ENCODE assay signal across 8 cellular contexts in the genomic region with DNA sequence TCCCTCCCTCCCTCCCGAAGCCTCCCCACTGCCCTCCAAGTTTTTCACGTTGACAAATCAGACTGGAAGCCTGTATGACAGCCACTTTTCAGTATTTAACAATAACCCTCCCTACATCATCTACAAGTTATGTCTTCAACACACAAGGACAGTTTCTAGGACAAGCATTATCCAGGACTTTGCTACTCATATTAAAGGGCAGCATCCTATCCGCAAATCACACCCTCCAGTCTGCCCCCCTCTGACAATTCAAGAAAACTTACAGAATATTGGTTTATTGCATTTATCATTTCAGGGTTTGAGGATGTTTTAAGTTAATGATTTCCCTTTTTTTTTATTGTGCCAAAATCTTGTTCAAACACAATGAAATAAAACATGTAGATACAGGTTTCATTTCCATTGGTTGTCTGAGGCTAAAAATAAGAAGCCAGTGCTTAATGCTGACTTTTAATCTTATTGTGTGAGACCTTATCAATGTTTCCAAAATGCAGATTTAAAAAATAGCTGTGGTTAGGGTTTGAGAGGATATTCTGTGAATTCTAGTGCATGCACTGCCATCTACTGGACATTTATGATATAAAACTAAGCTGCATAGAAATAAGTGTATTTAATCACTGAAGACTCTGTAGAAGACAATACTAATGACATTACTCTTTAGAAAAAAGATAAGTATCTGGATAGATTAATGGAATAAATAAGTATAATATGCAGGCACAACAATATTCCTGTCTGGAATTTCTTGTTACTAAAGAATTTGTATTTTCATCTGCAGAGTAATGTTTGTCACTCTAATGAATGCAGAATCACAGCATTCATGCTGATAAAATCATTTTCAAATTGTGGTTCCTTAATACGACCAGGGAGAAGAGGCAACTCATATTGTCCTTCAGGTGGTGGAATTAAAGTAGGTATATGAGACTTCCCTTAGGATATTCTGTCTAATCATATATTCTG.
A peak's percentile ranks its signal among the peaks of the same experiment; 100 is the strongest.
DNase-seq lines count a peak whose midpoint lies in the region; ATAC-seq and TF ChIP-seq lines count a peak whose summit lies in the region.

No MANE protein-coding gene starts in this region.

- H3K27ac Mint-ChIP-seq in T-helper 1 cell treated with Interleukin-12 subunit alpha and Interleukin-12 subunit beta and Interleukin-4 antibody, amounts not matched to agents 30 μg/mL and 1 μg/mL, for 36 hours: peak overlapping the region; percentile 17

- H3K9ac ChIP-seq in BLaER1 (no peak overlapping the region), MM.1S (ENCODE audit: low read length) (no peak overlapping the region), parathyroid adenoma (no peak overlapping the region)

- no peaks in the 10 kb centered on the region for H3K36me3 Mint-ChIP-seq in T-helper 1 cell treated with Interleukin-12 subunit alpha and Interleukin-12 subunit beta and Interleukin-4 antibody, amounts not matched to agents 30 μg/mL and 1 μg/mL, for 36 hours (ENCODE audit: low read depth)

- H3K4me1 Mint-ChIP-seq in T-helper 1 cell treated with Interleukin-12 subunit alpha and Interleukin-12 subunit beta and Interleukin-4 antibody, amounts not matched to agents 30 μg/mL and 1 μg/mL, for 36 hours (ENCODE audit: low read depth): peaks cover 20% of the 10 kb centered on the region

- TF ChIP-seq CTCF in MM.1S (IDR thresholded peaks at IDR 0.05; ENCODE audit: low read length): peak; percentile 88
- peak; percentile 42 for TF ChIP-seq CTCF in fibroblast of the aortic adventitia (IDR thresholded peaks at IDR 0.05; ENCODE audit: insufficient read depth, low read length)
- peak; percentile 69 for TF ChIP-seq CTCF in parathyroid adenoma (IDR thresholded peaks at IDR 0.05)

- H2AFZ ChIP-seq in MM.1S (ENCODE audit: low read length): peak overlapping the region; percentile 44; the same call in 1 of the 2 replicates
- no peak overlapping the region for H2AFZ ChIP-seq in parathyroid adenoma

- H3K27me3 ChIP-seq in BLaER1 (no peaks in the 10 kb centered on the region), MM.1S (replicated peaks; ENCODE audit: insufficient read depth, low read length) (no peaks in the 10 kb centered on the region), parathyroid adenoma (ENCODE audit: control insufficient read depth, insufficient read depth, low read length) (no peaks in the 10 kb centered on the region)

- H4K20me1 ChIP-seq in BLaER1: no peaks in the 10 kb centered on the region
- no peaks in the 10 kb centered on the region for H4K20me1 ChIP-seq in MM.1S (ENCODE audit: insufficient read depth, low read length)

- peaks cover 18% of the 10 kb centered on the region for H3F3A ChIP-seq in MM.1S (ENCODE audit: insufficient read depth, low read length)

- no peak overlapping the region for H3K4me3 Mint-ChIP-seq in T-helper 1 cell treated with Interleukin-12 subunit alpha and Interleukin-12 subunit beta and Interleukin-4 antibody, amounts not matched to agents 30 μg/mL and 1 μg/mL, for 36 hours

- H3K9me2 ChIP-seq in MM.1S (replicated peaks; ENCODE audit: insufficient read depth, low read length): no peaks in the 10 kb centered on the region

- no peak overlapping the region for H3K27ac ChIP-seq in BLaER1
- H3K27ac ChIP-seq in MM.1S (ENCODE audit: low read length): peak overlapping the region; percentile 21; the same call in 1 of the 2 replicates
- no peak overlapping the region for H3K27ac ChIP-seq in parathyroid adenoma

- peaks cover 29% of the 10 kb centered on the region for H3K27me3 Mint-ChIP-seq in T-helper 1 cell treated with Interleukin-12 subunit alpha and Interleukin-12 subunit beta and Interleukin-4 antibody, amounts not matched to agents 30 μg/mL and 1 μg/mL, for 36 hours (ENCODE audit: low read depth)

- H3K36me3 ChIP-seq in BLaER1 (no peaks in the 10 kb centered on the region), MM.1S (replicated peaks; ENCODE audit: insufficient read depth, low read length) (no peaks in the 10 kb centered on the region), parathyroid adenoma (ENCODE audit: control insufficient read depth, insufficient read depth, low read length) (no peaks in the 10 kb centered on the region)

- no peak overlapping the region for H3K4me3 ChIP-seq in BLaER1
- no peak overlapping the region for H3K4me3 ChIP-seq in MM.1S (ENCODE audit: low read length)
- H3K4me3 ChIP-seq in fibroblast of the aortic adventitia (ENCODE audit: low read depth, low read length): no peak overlapping the region
- H3K4me3 ChIP-seq in parathyroid adenoma (ENCODE audit: low read depth, low read length): no peak overlapping the region

- H3K79me2 ChIP-seq in MM.1S (ENCODE audit: low read length) (no peaks in the 10 kb centered on the region), parathyroid adenoma (no peaks in the 10 kb centered on the region)

- intact Hi-C loops in posterior vena cava (cut with DNase I): loop anchor here (5.0 to 10.0 kb wide), 5 partner anchors 64 to 414 kb away; partner anchors contain the start of gene CAV1 (in 1 of the 2)

- DNase-seq in MM.1S (peak; percentile 86), fibroblast of the aortic adventitia (ENCODE audit: low read depth) (peak; percentile 91), posterior vena cava (ENCODE audit: low spot score) (no peak)

- no peaks in the 10 kb centered on the region for H3K9me3 ChIP-seq in BLaER1
- H3K9me3 ChIP-seq in MM.1S (replicated peaks; ENCODE audit: insufficient read depth, low read length): no peaks in the 10 kb centered on the region
- no peaks in the 10 kb centered on the region for H3K9me3 ChIP-seq in parathyroid adenoma (ENCODE audit: control insufficient read depth, low read length)

- peaks cover 36% of the 10 kb centered on the region for H3K4me1 ChIP-seq in BLaER1
- peaks cover 32% of the 10 kb centered on the region for H3K4me1 ChIP-seq in MM.1S (ENCODE audit: low read length)
- no peaks in the 10 kb centered on the region for H3K4me1 ChIP-seq in parathyroid adenoma

- ATAC-seq in GM18858 (IDR thresholded peaks at IDR 0.05; ENCODE audit: unreplicated experiment): peak; percentile 31
- no peak for ATAC-seq in HG02852 (IDR thresholded peaks at IDR 0.05; ENCODE audit: unreplicated experiment)

- H3K9me3 Mint-ChIP-seq in T-helper 1 cell treated with Interleukin-12 subunit alpha and Interleukin-12 subunit beta and Interleukin-4 antibody, amounts not matched to agents 30 μg/mL and 1 μg/mL, for 36 hours: no peaks in the 10 kb centered on the region

- peak overlapping the region; percentile 57 for H3K4me2 ChIP-seq in BLaER1
- H3K4me2 ChIP-seq in MM.1S (ENCODE audit: low read depth, low read length): peak overlapping the region; percentile 35; the same call in 1 of the 2 replicates
- no peak overlapping the region for H3K4me2 ChIP-seq in parathyroid adenoma (ENCODE audit: low read length)
